In genomic region chr1:173628888-173629287, GRCh38 we compare ENCODE assay signal across 21 cellular contexts. TPM values are rescaled to one million over a fixed set of nuclear protein-coding genes. Genes with fewer than 3 reads are reported as not detected.
A peak's percentile ranks its signal among the peaks of the same experiment; 100 is the strongest.
DNase-seq lines count a peak whose midpoint lies in the region; ATAC-seq, FAIRE-seq and TF ChIP-seq lines count a peak whose summit lies in the region.
"Had no signal": no experiment of that assay in that cellular context is flagged by ENCODE, and none has a peak within 500 bp of the region (broad histone marks: within the 10 kb centered on the region; RNA-seq: fewer than 3 reads in every experiment).

No MANE protein-coding gene starts in this region.

- H3K9me3 Mint-ChIP-seq in activated CD4-positive, alpha-beta T cell treated with anti-CD3 and anti-CD28 coated beads, Interleukin-2, amount 10 ng/mL, durations not matched to agents 7 days and 5 days = no peaks in the 10 kb centered on the region
- H3K9me3 Mint-ChIP-seq in activated CD4-positive, alpha-beta T cell treated with anti-CD3 and anti-CD28 coated beads for 36 hours (ENCODE audit: low read depth) = no peaks in the 10 kb centered on the region
- H3K9me3 Mint-ChIP-seq: natural killer cell treated with Interleukin-12 subunit alpha and Interleukin-12 subunit beta and Interleukin-15 and Interleukin-18, amount 100 ng/mL, for 72 hours; type B pancreatic cell had no signal

- H2AFZ ChIP-seq in Loucy (ENCODE audit: low read length) (no peak overlapping the region), keratinocyte (ENCODE audit: control insufficient read depth, low read length) (no peak overlapping the region)
- H2AFZ ChIP-seq: parathyroid adenoma, PC-9 had no signal

- H3K4me3 ChIP-seq in Loucy (ENCODE audit: low read length, poor library complexity, severe bottlenecking) (no peak overlapping the region), choroid plexus epithelial cell (ENCODE audit: low read depth, low read length) (no peak overlapping the region), keratinocyte (ENCODE audit: control insufficient read depth in 2 of 3, extremely low read depth in 1 of 3, insufficient read depth in 2 of 3, low read depth in 1 of 3, low read length in 3 of 3) (no peak overlapping the region), vagina (no peak overlapping the region)
- H3K4me3 ChIP-seq: BLaER1 treated with 17β-estradiol and CSF1 and Interleukin-3, amounts not matched to agents 10 nM and 100 nM; PC-9 had no signal

- H3K27me3 ChIP-seq in Loucy (ENCODE audit: insufficient read depth, low read length, poor library complexity, severe bottlenecking) = no peaks in the 10 kb centered on the region
- no peaks in the 10 kb centered on the region for H3K27me3 ChIP-seq in keratinocyte (ENCODE audit: control insufficient read depth, extremely low read depth, insufficient read depth, low read length)
- H3K27me3 ChIP-seq in vagina = no peaks in the 10 kb centered on the region
- H3K27me3 ChIP-seq: BLaER1 treated with 17β-estradiol and CSF1 and Interleukin-3, amounts not matched to agents 10 nM and 100 nM had no signal

- CTCF ChIA-PET in activated CD4-positive, alpha-beta T cell treated with anti-CD3 and anti-CD28 coated beads, Interleukin-2, amount 10 ng/mL, durations not matched to agents 7 days and 5 days (lab: Charles Lee) = no interaction called here
- CTCF ChIA-PET in activated CD4-positive, alpha-beta T cell treated with anti-CD3 and anti-CD28 coated beads for 36 hours (lab: Charles Lee) = interaction anchor here (0.7 to 0.8 kb wide), 2 partner anchors 27 to 371 kb away, joined by 3 read pairs; no protein-coding TSS in a partner anchor

- H3K9me2 ChIP-seq in Loucy (replicated peaks; ENCODE audit: low read depth, low read length) = no peaks in the 10 kb centered on the region

- dilution Hi-C loops in keratinocyte (cut with MboI; ENCODE audit: extremely low pct_ligation_motif_present, low sequenced_read_pairs) = no loop called here

- H3K9me3 ChIP-seq in Loucy (ENCODE audit: insufficient read depth, low read depth, low read length) (no peaks in the 10 kb centered on the region), keratinocyte (ENCODE audit: control insufficient read depth, low read depth, low read length) (no peaks in the 10 kb centered on the region), vagina (no peaks in the 10 kb centered on the region)

- no peaks in the 10 kb centered on the region for H3K36me3 Mint-ChIP-seq in activated CD4-positive, alpha-beta T cell treated with anti-CD3 and anti-CD28 coated beads, Interleukin-2, amount 10 ng/mL, durations not matched to agents 7 days and 5 days (ENCODE audit: low read depth)
- no peaks in the 10 kb centered on the region for H3K36me3 Mint-ChIP-seq in activated CD4-positive, alpha-beta T cell treated with anti-CD3 and anti-CD28 coated beads for 36 hours (ENCODE audit: low read depth)
- H3K36me3 Mint-ChIP-seq: natural killer cell treated with Interleukin-12 subunit alpha and Interleukin-12 subunit beta and Interleukin-15 and Interleukin-18, amount 100 ng/mL, for 72 hours; type B pancreatic cell had no signal

- H3K4me1 ChIP-seq in Loucy (ENCODE audit: insufficient read depth, low read length, poor library complexity, severe bottlenecking) (no peaks in the 10 kb centered on the region), keratinocyte (ENCODE audit: control insufficient read depth, extremely low read depth, insufficient read depth, low read length) (no peaks in the 10 kb centered on the region), vagina (no peaks in the 10 kb centered on the region)
- H3K4me1 ChIP-seq: BLaER1 treated with 17β-estradiol and CSF1 and Interleukin-3, amounts not matched to agents 10 nM and 100 nM; parathyroid adenoma had no signal

- ATAC-seq in activated CD4-positive, alpha-beta T cell treated with anti-CD3 and anti-CD28 coated beads for 36 hours = no peak
- no peak for ATAC-seq in GM18858 (IDR thresholded peaks at IDR 0.05; ENCODE audit: unreplicated experiment)
- ATAC-seq: left ventricle myocardium superior; natural killer cell treated with Interleukin-12 subunit alpha and Interleukin-12 subunit beta and Interleukin-15 and Interleukin-18, amount 100 ng/mL, for 72 hours; sciatic nerve had no signal

- POLR2A ChIA-PET in activated CD4-positive, alpha-beta T cell treated with anti-CD3 and anti-CD28 coated beads, Interleukin-2, amount 10 ng/mL, durations not matched to agents 7 days and 5 days (lab: Charles Lee) = no interaction called here
- POLR2A ChIA-PET in activated CD4-positive, alpha-beta T cell treated with anti-CD3 and anti-CD28 coated beads for 36 hours (lab: Charles Lee) = no interaction called here

- H4K20me1 ChIP-seq in Loucy (ENCODE audit: insufficient read depth, low read length, poor library complexity, severe bottlenecking) (no peaks in the 10 kb centered on the region), keratinocyte (ENCODE audit: control insufficient read depth, extremely low read depth, insufficient read depth, low read length) (no peaks in the 10 kb centered on the region)
- H4K20me1 ChIP-seq: BLaER1 treated with 17β-estradiol and CSF1 and Interleukin-3, amounts not matched to agents 10 nM and 100 nM had no signal

- no peak for TF ChIP-seq POLR2A in vagina (IDR thresholded peaks at IDR 0.05)

- no peaks in the 10 kb centered on the region for H3F3A ChIP-seq in Loucy (ENCODE audit: low read depth)

- no peak overlapping the region for H3K4me3 Mint-ChIP-seq in activated CD4-positive, alpha-beta T cell treated with anti-CD3 and anti-CD28 coated beads, Interleukin-2, amount 10 ng/mL, durations not matched to agents 7 days and 5 days
- H3K4me3 Mint-ChIP-seq in activated CD4-positive, alpha-beta T cell treated with anti-CD3 and anti-CD28 coated beads for 36 hours = no peak overlapping the region
- H3K4me3 Mint-ChIP-seq: natural killer cell treated with Interleukin-12 subunit alpha and Interleukin-12 subunit beta and Interleukin-15 and Interleukin-18, amount 100 ng/mL, for 72 hours; type B pancreatic cell had no signal

- peak; percentile 23 for FAIRE-seq in keratinocyte (lab: Jason Lieb, UNC)

- H3K9ac ChIP-seq in Loucy (ENCODE audit: low read depth, low read length, poor library complexity, severe bottlenecking) = no peak overlapping the region
- H3K9ac ChIP-seq in keratinocyte (ENCODE audit: control insufficient read depth, extremely low read depth, insufficient read depth, low read length) = no peak overlapping the region
- H3K9ac ChIP-seq: BLaER1 treated with 17β-estradiol and CSF1 and Interleukin-3, amounts not matched to agents 10 nM and 100 nM; parathyroid adenoma had no signal

- H3K4me2 ChIP-seq in Loucy (ENCODE audit: low read depth, low read length, poor library complexity, severe bottlenecking) (no peak overlapping the region), keratinocyte (ENCODE audit: control insufficient read depth, extremely low read depth, insufficient read depth, low read depth, low read length) (no peak overlapping the region)
- H3K4me2 ChIP-seq: BLaER1 treated with 17β-estradiol and CSF1 and Interleukin-3, amounts not matched to agents 10 nM and 100 nM; PC-9 had no signal

- peak; percentile 6 for DNase-seq in activated CD4-positive, alpha-beta T cell treated with anti-CD3 and anti-CD28 coated beads, Interleukin-2, amount 10 ng/mL, durations not matched to agents 7 days and 5 days
- DNase-seq in activated CD4-positive, alpha-beta T cell treated with anti-CD3 and anti-CD28 coated beads for 36 hours = no peak
- DNase-seq in choroid plexus epithelial cell (ENCODE audit: low read depth) (peak; percentile 21), keratinocyte (ENCODE audit: low read depth, low spot score) (no peak), vagina (ENCODE audit: extremely low spot score in 2 of 2) (no peak), NCI-H524 treated with DMSO at 0.1 percent for 48 hours (lab: John Stamatoyannopoulos, UW) (no peak)
- DNase-seq: activated CD4-positive, alpha-beta T cell treated with anti-CD3 and anti-CD28 coated beads for 4 hours; activated CD8-positive, alpha-beta memory T cell treated with anti-CD3 and anti-CD28 coated beads, Interleukin-2, amount 50 U/mL, for 4 hours; foreskin melanocyte; GOT3; left ventricle myocardium superior; NCI-H1694 treated with DMSO at 0.1 percent for 48 hours; PC-9 had no signal

- H3K27ac Mint-ChIP-seq in activated CD4-positive, alpha-beta T cell treated with anti-CD3 and anti-CD28 coated beads, Interleukin-2, amount 10 ng/mL, durations not matched to agents 7 days and 5 days = no peak overlapping the region
- H3K27ac Mint-ChIP-seq in activated CD4-positive, alpha-beta T cell treated with anti-CD3 and anti-CD28 coated beads for 36 hours = no peak overlapping the region
- H3K27ac Mint-ChIP-seq: natural killer cell treated with Interleukin-12 subunit alpha and Interleukin-12 subunit beta and Interleukin-15 and Interleukin-18, amount 100 ng/mL, for 72 hours; type B pancreatic cell had no signal

- H3K79me2 ChIP-seq in Loucy (ENCODE audit: insufficient read depth, low read length) = no peaks in the 10 kb centered on the region
- H3K79me2 ChIP-seq in keratinocyte (ENCODE audit: control insufficient read depth, insufficient read depth, low read length) = no peaks in the 10 kb centered on the region
- H3K79me2 ChIP-seq: parathyroid adenoma had no signal

- H3K36me3 ChIP-seq in Loucy (ENCODE audit: insufficient read depth, low read length) (no peaks in the 10 kb centered on the region), keratinocyte (ENCODE audit: control insufficient read depth in 2 of 2, extremely low read depth in 1 of 2, insufficient read depth in 2 of 2, low read length in 2 of 2) (no peaks in the 10 kb centered on the region), vagina (no peaks in the 10 kb centered on the region)
- H3K36me3 ChIP-seq: BLaER1 treated with 17β-estradiol and CSF1 and Interleukin-3, amounts not matched to agents 10 nM and 100 nM had no signal

- no peaks in the 10 kb centered on the region for H3K4me1 Mint-ChIP-seq in activated CD4-positive, alpha-beta T cell treated with anti-CD3 and anti-CD28 coated beads, Interleukin-2, amount 10 ng/mL, durations not matched to agents 7 days and 5 days
- H3K4me1 Mint-ChIP-seq in activated CD4-positive, alpha-beta T cell treated with anti-CD3 and anti-CD28 coated beads for 36 hours = no peaks in the 10 kb centered on the region

- intact Hi-C loops in activated CD4-positive, alpha-beta T cell treated with anti-CD3 and anti-CD28 coated beads for 36 hours (cut with DNase I, micrococcal nuclease) = no loop called here
- intact Hi-C loops in vagina (cut with DNase I) = no loop called here

- H3K27ac ChIP-seq in keratinocyte (ENCODE audit: control insufficient read depth, insufficient read depth, low read length) (no peak overlapping the region), vagina (no peak overlapping the region)
- H3K27ac ChIP-seq: BLaER1 treated with 17β-estradiol and CSF1 and Interleukin-3, amounts not matched to agents 10 nM and 100 nM; parathyroid adenoma; PC-9 had no signal

- TF ChIP-seq CTCF in Loucy (conservative IDR thresholded peaks at IDR 0.05; ENCODE audit: low read length) = peak; percentile 44
- TF ChIP-seq CTCF in choroid plexus epithelial cell (conservative IDR thresholded peaks at IDR 0.05; ENCODE audit: low read depth, low read length) = no peak
- TF ChIP-seq CTCF in keratinocyte (optimal IDR thresholded peaks at IDR 0.05 in 1 of 3, IDR thresholded peaks at IDR 0.05 in 1 of 3, conservative IDR thresholded peaks at IDR 0.05 in 1 of 3; ENCODE audit: extremely low read depth in 1 of 3, insufficient read depth in 2 of 3, low read length in 3 of 3) = no peak
- TF ChIP-seq CTCF in vagina (IDR thresholded peaks at IDR 0.05) = no peak

- peaks cover 17% of the 10 kb centered on the region for H3K27me3 Mint-ChIP-seq in activated CD4-positive, alpha-beta T cell treated with anti-CD3 and anti-CD28 coated beads, Interleukin-2, amount 10 ng/mL, durations not matched to agents 7 days and 5 days
- peaks cover 2% of the 10 kb centered on the region for H3K27me3 Mint-ChIP-seq in activated CD4-positive, alpha-beta T cell treated with anti-CD3 and anti-CD28 coated beads for 36 hours
- H3K27me3 Mint-ChIP-seq: type B pancreatic cell had no signal

- H3K9me1 ChIP-seq in keratinocyte (ENCODE audit: control insufficient read depth, extremely low read depth, insufficient read depth, low read length) = no peaks in the 10 kb centered on the region

RNA-seq across cellular contexts. Expression of gene TEX50, which starts 6.2 kb away (rescaled TPM):
- total RNA-seq in activated CD4-positive, alpha-beta T cell treated with anti-CD3 and anti-CD28 coated beads, Interleukin-2, amount 10 ng/mL, durations not matched to agents 7 days and 5 days = not detected
- total RNA-seq in activated CD4-positive, alpha-beta T cell treated with anti-CD3 and anti-CD28 coated beads for 36 hours = not detected
- not detected in 3 replicates for polyA plus RNA-seq in keratinocyte
- not detected for polyA plus RNA-seq in keratinocyte (2011; ENCODE audit: low read depth)
- polyA plus RNA-seq in keratinocyte (2011; cell fraction: cytosol; rRNA removed) = not detected in 2 replicates
- not detected in 2 replicates for polyA plus RNA-seq in keratinocyte (2011; cell fraction: nucleus; rRNA removed)
- polyA plus RNA-seq in keratinocyte (2012; ENCODE audit: low replicate concordance) = not detected in 2 replicates
- polyA minus RNA-seq in keratinocyte = not detected in 3 replicates
- polyA minus RNA-seq in keratinocyte (2011; cell fraction: cytosol; rRNA and poly(A)+ RNA removed) = not detected
- not detected in 2 replicates for polyA minus RNA-seq in keratinocyte (2011; cell fraction: nucleus; rRNA and poly(A)+ RNA removed)
- total RNA-seq in vagina = not detected
- total RNA-seq: left ventricle myocardium superior; natural killer cell treated with Interleukin-12 subunit alpha and Interleukin-12 subunit beta and Interleukin-15 and Interleukin-18, amount 100 ng/mL, for 72 hours; PC-9; sciatic nerve; T-helper 1 cell treated with Interleukin-12 subunit alpha and Interleukin-12 subunit beta and Interleukin-4 antibody, amounts not matched to agents 30 ng/mL and 1 ng/mL, for 36 hours had no signal

RNA-seq across cellular contexts. Expression of gene SLC9C2, which starts 26.0 kb away (rescaled TPM):
- total RNA-seq in activated CD4-positive, alpha-beta T cell treated with anti-CD3 and anti-CD28 coated beads, Interleukin-2, amount 10 ng/mL, durations not matched to agents 7 days and 5 days = not detected
- not detected for total RNA-seq in activated CD4-positive, alpha-beta T cell treated with anti-CD3 and anti-CD28 coated beads for 36 hours
- not detected in 3 replicates for polyA plus RNA-seq in keratinocyte
- not detected for polyA plus RNA-seq in keratinocyte (2011; ENCODE audit: low read depth)
- not detected in 2 replicates for polyA plus RNA-seq in keratinocyte (2011; cell fraction: cytosol; rRNA removed)
- polyA plus RNA-seq in keratinocyte (2011; cell fraction: nucleus; rRNA removed) = not detected in 2 replicates
- polyA plus RNA-seq in keratinocyte (2012; ENCODE audit: low replicate concordance) = not detected in 2 replicates
- polyA minus RNA-seq in keratinocyte = not detected in 3 replicates
- not detected for polyA minus RNA-seq in keratinocyte (2011; cell fraction: cytosol; rRNA and poly(A)+ RNA removed)
- polyA minus RNA-seq in keratinocyte (2011; cell fraction: nucleus; rRNA and poly(A)+ RNA removed) = not detected in 2 replicates
- not detected for total RNA-seq in vagina
- total RNA-seq: left ventricle myocardium superior; natural killer cell treated with Interleukin-12 subunit alpha and Interleukin-12 subunit beta and Interleukin-15 and Interleukin-18, amount 100 ng/mL, for 72 hours; PC-9; sciatic nerve; T-helper 1 cell treated with Interleukin-12 subunit alpha and Interleukin-12 subunit beta and Interleukin-4 antibody, amounts not matched to agents 30 ng/mL and 1 ng/mL, for 36 hours had no signal

RNA-seq across cellular contexts. Expression of gene ANKRD45, which starts 40.8 kb away (rescaled TPM):
- not detected for total RNA-seq in activated CD4-positive, alpha-beta T cell treated with anti-CD3 and anti-CD28 coated beads, Interleukin-2, amount 10 ng/mL, durations not matched to agents 7 days and 5 days
- total RNA-seq in activated CD4-positive, alpha-beta T cell treated with anti-CD3 and anti-CD28 coated beads for 36 hours = under 1 TPM in 1 of 2 experiments, not detected in 1; 0.11 TPM
- 0.11 to 0.18 TPM (median 0.15 TPM) in 3 replicates for polyA plus RNA-seq in keratinocyte
- polyA plus RNA-seq in keratinocyte (2011; ENCODE audit: low read depth) = 0.24 TPM
- 0.21 and 0.24 TPM in 2 replicates for polyA plus RNA-seq in keratinocyte (2011; cell fraction: cytosol; rRNA removed)
- polyA plus RNA-seq in keratinocyte (2011; cell fraction: nucleus; rRNA removed) = 0.11 and 0.24 TPM in 2 replicates
- polyA plus RNA-seq in keratinocyte (2012; ENCODE audit: low replicate concordance) = 0.10 and 0.11 TPM in 2 replicates
- 0.22 to 0.33 TPM in 2 of 3 replicates, not detected in the other for polyA minus RNA-seq in keratinocyte
- not detected for polyA minus RNA-seq in keratinocyte (2011; cell fraction: cytosol; rRNA and poly(A)+ RNA removed)
- polyA minus RNA-seq in keratinocyte (2011; cell fraction: nucleus; rRNA and poly(A)+ RNA removed) = 0.42 TPM in 1 of 2 replicates, not detected in the other
- not detected for total RNA-seq in vagina
- total RNA-seq: natural killer cell treated with Interleukin-12 subunit alpha and Interleukin-12 subunit beta and Interleukin-15 and Interleukin-18, amount 100 ng/mL, for 72 hours; PC-9; T-helper 1 cell treated with Interleukin-12 subunit alpha and Interleukin-12 subunit beta and Interleukin-4 antibody, amounts not matched to agents 30 ng/mL and 1 ng/mL, for 36 hours had no signal

Comparison
In these comparisons a context has a peak if more than half of its experiments do, and no peak if none do; other contexts are left out.
1. DNase-seq: peak in activated CD4-positive, alpha-beta T cell treated with anti-CD3 and anti-CD28 coated beads, Interleukin-2, amount 10 ng/mL, durations not matched to agents 7 days and 5 days (single experiment) and choroid plexus epithelial cell (single experiment); none in activated CD4-positive, alpha-beta T cell treated with anti-CD3 and anti-CD28 coated beads for 36 hours (single experiment), keratinocyte (single experiment), vagina (0 of 2) and NCI-H524 treated with DMSO at 0.1 percent for 48 hours (single experiment).